17 cellular contexts compared by ENCODE assay signal in genomic region chr7:105297309-105297708, GRCh38.
"Had no signal": no experiment of that assay in that cellular context is flagged by ENCODE, and none has a peak within 500 bp of the region (broad histone marks: within the 10 kb centered on the region; RNA-seq: fewer than 3 reads in every experiment).

No MANE protein-coding gene starts in this region.

- H3K4me3 Mint-ChIP-seq: naive thymus-derived CD8-positive, alpha-beta T cell had no signal

- ATAC-seq: esophagus mucosa; mucosa of descending colon; naive thymus-derived CD8-positive, alpha-beta T cell; T-cell had no signal

- H3K9me3 ChIP-seq: breast epithelium, mucosa of descending colon, right atrium auricular region, tibial artery, vagina had no signal

- H3K36me3 ChIP-seq: breast epithelium, right atrium auricular region, tibial artery, vagina had no signal

- H3K9me3 Mint-ChIP-seq: T-cell had no signal

- H3K4me1 ChIP-seq: breast epithelium, right atrium auricular region, tibial artery, vagina had no signal

- H3K4me3 ChIP-seq: breast epithelium, dorsolateral prefrontal cortex, mucosa of descending colon, right atrium auricular region, skin epidermis, tibial artery, vagina had no signal

- H3K27me3 Mint-ChIP-seq: activated naive CD8-positive, alpha-beta T cell; naive thymus-derived CD8-positive, alpha-beta T cell; T-cell had no signal

- FAIRE-seq: endometrium, TTC549 had no signal

- H3K27ac ChIP-seq: breast epithelium, right atrium auricular region, tibial artery, vagina had no signal

- H3K27me3 ChIP-seq: breast epithelium, dorsolateral prefrontal cortex, right atrium auricular region, tibial artery, vagina had no signal

- DNase-seq: activated CD4-positive, CD25-positive, alpha-beta regulatory T cell treated with anti-CD3 and anti-CD28 coated beads, Interleukin-2, amount 50 U/mL, for 72 hours; anterior cingulate cortex; dorsolateral prefrontal cortex; mammary epithelial cell; mucosa of descending colon; naive thymus-derived CD8-positive, alpha-beta T cell; nucleus accumbens; T-cell; tibial artery had no signal
